In the genomic region with DNA sequence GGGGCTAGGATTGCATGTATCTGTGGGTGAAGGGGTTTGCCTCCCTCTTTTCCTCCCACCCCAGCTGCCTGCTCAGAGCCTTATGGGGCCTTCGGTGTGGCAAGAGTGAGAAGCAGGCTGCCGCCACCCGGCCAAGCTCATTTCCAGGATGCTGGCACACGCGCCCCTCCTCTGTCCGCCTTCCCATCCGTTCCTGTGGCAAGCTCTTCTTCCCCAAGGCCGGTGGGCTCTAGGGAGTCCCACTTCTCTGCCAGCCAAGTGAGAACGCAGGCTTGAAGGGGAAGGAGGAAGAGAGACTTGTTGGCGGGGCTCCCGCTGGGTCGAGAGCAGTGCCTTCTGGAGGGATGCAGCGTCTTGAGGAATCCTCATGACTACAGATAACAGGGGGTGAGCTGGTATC, we compare ENCODE assay signal across 19 cellular contexts. TPM values are rescaled to one million over a fixed set of nuclear protein-coding genes. Genes with fewer than 3 reads are reported as not detected.
DNase-seq lines count a peak whose midpoint lies in the region; ATAC-seq and FAIRE-seq lines count a peak whose summit lies in the region.
"Had no signal": no experiment of that assay in that cellular context is flagged by ENCODE, and none has a peak within 500 bp of the region (broad histone marks: within the 10 kb centered on the region; RNA-seq: fewer than 3 reads in every experiment).

No MANE protein-coding gene starts in this region.

- CTCF ChIA-PET in activated naive CD4-positive, alpha-beta T cell treated with anti-CD3 and anti-CD28 coated beads for 36 hours (lab: Charles Lee), result no interaction called here

- intact Hi-C loops in activated naive CD4-positive, alpha-beta T cell treated with anti-CD3 and anti-CD28 coated beads for 36 hours (cut with micrococcal nuclease), result loop anchor here (5.0 kb wide), 1 partner anchor 111 kb away; no protein-coding TSS in a partner anchor

- no peaks in the 10 kb centered on the region for H3K4me1 Mint-ChIP-seq in activated naive CD4-positive, alpha-beta T cell treated with anti-CD3 and anti-CD28 coated beads for 36 hours (ENCODE audit: low read depth)
- H3K4me1 Mint-ChIP-seq: CD8-positive, alpha-beta memory T cell had no signal

- H3K27me3 ChIP-seq in NT2/D1 (ENCODE audit: insufficient read depth, insufficient read length), result peaks cover 7% of the 10 kb centered on the region
- H3K27me3 ChIP-seq: Peyer's patch had no signal

- no peaks in the 10 kb centered on the region for H3K36me3 Mint-ChIP-seq in activated naive CD4-positive, alpha-beta T cell treated with anti-CD3 and anti-CD28 coated beads for 36 hours (ENCODE audit: low read depth)
- H3K36me3 Mint-ChIP-seq: CD8-positive, alpha-beta memory T cell had no signal

- no peaks in the 10 kb centered on the region for H3K9me3 Mint-ChIP-seq in activated naive CD4-positive, alpha-beta T cell treated with anti-CD3 and anti-CD28 coated beads for 36 hours
- H3K9me3 Mint-ChIP-seq: CD8-positive, alpha-beta memory T cell had no signal

- H3K4me3 ChIP-seq in NT2/D1 (ENCODE audit: insufficient read length, low read depth), result no peak overlapping the region
- H3K4me3 ChIP-seq: GM23248, Peyer's patch had no signal

- no peak for FAIRE-seq in urothelium cell line (lab: Jason Lieb, UNC)
- FAIRE-seq: HepG2 had no signal

- no peak overlapping the region for H3K27ac Mint-ChIP-seq in activated naive CD4-positive, alpha-beta T cell treated with anti-CD3 and anti-CD28 coated beads for 36 hours
- H3K27ac Mint-ChIP-seq: CD8-positive, alpha-beta memory T cell had no signal

- H3K9me3 ChIP-seq in NT2/D1 (ENCODE audit: insufficient read depth, low read length), result no peaks in the 10 kb centered on the region
- H3K9me3 ChIP-seq: Peyer's patch had no signal

- peak; percentile 38 for DNase-seq in activated CD8-positive, alpha-beta memory T cell treated with anti-CD3 and anti-CD28 coated beads for 24 hours
- no peak for DNase-seq in activated CD8-positive, alpha-beta memory T cell treated with anti-CD3 and anti-CD28 coated beads, Interleukin-2, amount 50 U/mL, for 4 hours
- DNase-seq in NT2/D1 (ENCODE audit: low read depth, low spot score), result no peak
- peak; percentile 33 for DNase-seq in mesenteric fat pad (ENCODE audit: low spot score)
- DNase-seq in urothelium cell line (ENCODE audit: low spot score), result peak; percentile 3
- DNase-seq in activated naive CD4-positive, alpha-beta T cell treated with anti-CD3 and anti-CD28 coated beads for 36 hours, result no peak
- DNase-seq: C1 segment of cervical spinal cord; CD8-positive, alpha-beta memory T cell; DMS53; EL; GM23248; NCI-H1048; NCI-H1436; NCI-H2029; Peyer's patch; SW 1271 had no signal

- ATAC-seq in GM19023 (IDR thresholded peaks at IDR 0.05; ENCODE audit: unreplicated experiment), result no peak
- ATAC-seq: HepG2 had no signal

- H3K4me1 ChIP-seq in NT2/D1 (ENCODE audit: insufficient read depth, insufficient read length), result peaks cover 15% of the 10 kb centered on the region
- H3K4me1 ChIP-seq: Peyer's patch had no signal

- peak overlapping the region; percentile 11 for H3K9ac ChIP-seq in NT2/D1 (ENCODE audit: insufficient read length, low read depth)
- H3K9ac ChIP-seq: GM23248, KMS-11 had no signal

- no peak overlapping the region for H3K4me3 Mint-ChIP-seq in activated naive CD4-positive, alpha-beta T cell treated with anti-CD3 and anti-CD28 coated beads for 36 hours
- H3K4me3 Mint-ChIP-seq: CD8-positive, alpha-beta memory T cell had no signal

- no peaks in the 10 kb centered on the region for H3K36me3 ChIP-seq in NT2/D1 (ENCODE audit: insufficient read depth, insufficient read length, low read length)
- H3K36me3 ChIP-seq: Peyer's patch had no signal

- H3K27me3 Mint-ChIP-seq in activated naive CD4-positive, alpha-beta T cell treated with anti-CD3 and anti-CD28 coated beads for 36 hours (ENCODE audit: low read depth), result peaks cover 2% of the 10 kb centered on the region

RNA-seq across cellular contexts. Expression of a gene that starts 40.4 kb away (rescaled TPM):
- not detected for total RNA-seq in mesenteric fat pad
- total RNA-seq in activated naive CD4-positive, alpha-beta T cell treated with anti-CD3 and anti-CD28 coated beads for 36 hours, result under 1 TPM in 1 of 2 experiments, not detected in 1; 0.15 TPM
- total RNA-seq: GM23248 had no signal

Comparison
In these comparisons a context has a peak if more than half of its experiments do, and no peak if none do; other contexts are left out.
1. DNase-seq: peak in activated CD8-positive, alpha-beta memory T cell treated with anti-CD3 and anti-CD28 coated beads for 24 hours (single experiment), mesenteric fat pad (single experiment) and urothelium cell line (single experiment); none in activated CD8-positive, alpha-beta memory T cell treated with anti-CD3 and anti-CD28 coated beads, Interleukin-2, amount 50 U/mL, for 4 hours (single experiment), NT2/D1 (single experiment) and activated naive CD4-positive, alpha-beta T cell treated with anti-CD3 and anti-CD28 coated beads for 36 hours (single experiment).